Comparison of ENCODE assay signal across 28 cellular contexts in the genomic region with DNA sequence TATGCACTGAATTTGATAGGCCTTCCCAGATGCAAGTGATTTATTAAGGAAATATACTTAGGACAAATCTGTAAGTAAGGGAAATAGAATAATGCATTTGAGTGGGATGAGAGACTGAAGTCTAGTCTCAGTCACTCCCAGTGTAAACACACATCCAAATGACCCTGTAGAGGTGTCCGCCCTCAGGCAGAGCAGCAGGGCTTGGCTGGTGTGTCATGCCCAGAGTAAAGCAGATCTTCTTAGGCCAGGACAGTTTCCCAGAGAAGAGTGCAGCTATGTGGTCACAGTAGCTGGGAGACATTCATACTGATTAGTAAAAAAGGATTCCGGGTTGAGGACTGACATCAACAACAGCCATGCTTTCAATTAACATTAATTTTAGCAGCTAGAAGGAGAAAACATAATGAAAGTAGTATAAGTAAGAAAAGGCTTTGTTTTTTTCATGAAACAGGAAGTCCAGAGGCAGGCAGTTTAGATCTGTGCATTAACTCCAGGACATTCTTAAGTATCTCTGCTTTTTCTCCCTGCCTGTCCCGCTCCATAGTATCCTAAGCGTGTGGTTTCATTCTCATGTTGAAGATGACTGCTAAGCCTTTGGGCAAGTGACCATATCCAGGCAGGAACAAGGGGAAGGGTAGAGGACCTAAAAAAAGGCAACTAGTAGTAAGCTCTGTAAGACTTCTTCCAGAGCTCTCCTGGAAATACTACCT. TPM values are rescaled to one million over a fixed set of nuclear protein-coding genes. Genes with fewer than 3 reads are reported as not detected.
DNase-seq lines count a peak whose midpoint lies in the region; ATAC-seq and TF ChIP-seq lines count a peak whose summit lies in the region.
"Had no signal": no experiment of that assay in that cellular context is flagged by ENCODE, and none has a peak within 500 bp of the region (broad histone marks: within the 10 kb centered on the region; RNA-seq: fewer than 3 reads in every experiment).

No MANE protein-coding gene starts in this region.

- H3K4me1 ChIP-seq in foreskin keratinocyte (no peaks in the 10 kb centered on the region), smooth muscle cell (ENCODE audit: low read depth) (no peaks in the 10 kb centered on the region)
- H3K4me1 ChIP-seq: heart right ventricle, left lung, parathyroid adenoma had no signal

- no peak overlapping the region for H3K4me3 ChIP-seq in smooth muscle cell
- H3K4me3 ChIP-seq: heart right ventricle, left lung, tibial nerve had no signal

- no peaks in the 10 kb centered on the region for H4K20me1 ChIP-seq in smooth muscle cell (ENCODE audit: low read depth)

- no peak overlapping the region for H3K9ac ChIP-seq in smooth muscle cell (ENCODE audit: low read depth)
- H3K9ac ChIP-seq: parathyroid adenoma had no signal

- H3K9me3 ChIP-seq in smooth muscle cell (replicated peaks; ENCODE audit: low read depth), result no peaks in the 10 kb centered on the region
- H3K9me3 ChIP-seq: heart right ventricle, left lung, tibial nerve had no signal

- no peaks in the 10 kb centered on the region for H3K36me3 ChIP-seq in smooth muscle cell (ENCODE audit: low read depth)
- H3K36me3 ChIP-seq: heart right ventricle, left lung, tibial nerve had no signal

- ATAC-seq in foreskin keratinocyte, result peak; percentile 97
- no peak for ATAC-seq in left ventricle myocardium superior
- ATAC-seq: activated CD4-positive, alpha-beta T cell treated with anti-CD3 and anti-CD28 coated beads for 36 hours; activated naive CD8-positive, alpha-beta T cell treated with anti-CD3 and anti-CD28 coated beads, Interleukin-2, amount 50 U/mL, for 24 hours; heart right ventricle; left lung; sciatic nerve had no signal

- CTCF ChIA-PET in RWPE1 (lab: Yijun Ruan, JAX), result interaction anchor here (0.6 kb wide), 1 partner anchor 1657 kb away, joined by 3 read pairs; no protein-coding TSS in a partner anchor

- H3K79me2 ChIP-seq in smooth muscle cell (ENCODE audit: low read depth), result no peaks in the 10 kb centered on the region
- H3K79me2 ChIP-seq: parathyroid adenoma had no signal

- no peak overlapping the region for H3K27ac ChIP-seq in RWPE1
- H3K27ac ChIP-seq in foreskin keratinocyte, result no peak overlapping the region
- H3K27ac ChIP-seq in smooth muscle cell (ENCODE audit: low read depth), result no peak overlapping the region
- H3K27ac ChIP-seq: 22Rv1, heart right ventricle, left lung, parathyroid adenoma, tibial nerve had no signal

- H3K4me2 ChIP-seq in smooth muscle cell, result no peak overlapping the region

- intact Hi-C loops in left ventricle myocardium superior (cut with micrococcal nuclease), result no loop called here

- H3F3A ChIP-seq in smooth muscle cell (ENCODE audit: low read depth), result no peaks in the 10 kb centered on the region

- WGBS in smooth muscle cell (ENCODE audit: low lambda C conversion rate), result 72% methylated on average over 4 of the region's 4 CpGs

- H2AFZ ChIP-seq in smooth muscle cell (ENCODE audit: low read depth), result peak overlapping the region; percentile 82
- H2AFZ ChIP-seq: parathyroid adenoma had no signal

- H3K27me3 ChIP-seq in foreskin keratinocyte (no peaks in the 10 kb centered on the region), smooth muscle cell (ENCODE audit: low read depth) (no peaks in the 10 kb centered on the region)
- H3K27me3 ChIP-seq: heart right ventricle, left lung, tibial nerve had no signal

- TF ChIP-seq CTCF in RWPE1 (conservative IDR thresholded peaks at IDR 0.05; ENCODE audit: low read depth) (no peak), foreskin keratinocyte (conservative IDR thresholded peaks at IDR 0.05) (no peak), smooth muscle cell (IDR thresholded peaks at IDR 0.05; ENCODE audit: borderline replicate concordance, insufficient read depth, poor library complexity, severe bottlenecking) (no peak)

- POLR2A ChIA-PET in RWPE1 (lab: Yijun Ruan, JAX; ENCODE audit: low non-redundant PET), result no interaction called here

- DNase-seq in NCI-H146 (lab: John Stamatoyannopoulos, UW) (peak; percentile 0), NCI-H146 treated with DMSO at 0.1 percent for 48 hours (lab: John Stamatoyannopoulos, UW; ENCODE audit: unreplicated experiment) (no peak), RWPE1 (ENCODE audit: low spot score) (peak; percentile 6), foreskin keratinocyte (peak in 1 of 2 donors; percentile 36), smooth muscle cell (lab: John Stamatoyannopoulos, UW; ENCODE audit: unreplicated experiment) (no peak), NOMO-1 (lab: John Stamatoyannopoulos, UW; ENCODE audit: unreplicated experiment in 2 of 2) (no peak), left ventricle myocardium superior (no peak)
- no peak for DNase-seq in activated CD4-positive, alpha-beta T cell treated with anti-CD3 and anti-CD28 coated beads, Interleukin-2, amount 50 U/mL, for 48 hours
- DNase-seq: activated CD4-positive, alpha-beta T cell treated with anti-CD3 and anti-CD28 coated beads for 36 hours; activated CD8-positive, alpha-beta memory T cell treated with anti-CD3 and anti-CD28 coated beads for 24 hours; activated gamma-delta T cell treated with Interleukin-2 at 50 U/mL for 16 hours; activated naive CD8-positive, alpha-beta T cell treated with anti-CD3 and anti-CD28 coated beads, Interleukin-2, amount 50 U/mL, for 24 hours; activated T-cell treated with anti-CD3 and anti-CD28 coated beads, Interleukin-2, amount 50 U/mL, for 24 hours; CD4-positive, alpha-beta T cell; DMS79 treated with DMSO at 0.1 percent for 48 hours; heart right ventricle; left lung; NCI-H1048; NCI-H2029 treated with DMSO at 0.1 percent for 48 hours; NCI-H345; OCI-M1; Right ventricle myocardium superior had no signal

RNA-seq across cellular contexts. Expression of gene CNTN1, which starts 35.7 kb away (rescaled TPM):
- total RNA-seq in foreskin keratinocyte, result 35.6 and 74.6 TPM in 2 replicates
- polyA plus RNA-seq in foreskin keratinocyte, result 8.0 and 17.4 TPM in 2 replicates
- total RNA-seq in smooth muscle cell, result 0.94 and 1.2 TPM in 2 replicates
- polyA plus RNA-seq in smooth muscle cell, result 0.37 and 0.58 TPM in 2 replicates
- 0.57 TPM for total RNA-seq in left ventricle myocardium superior
- total RNA-seq: activated CD4-positive, alpha-beta T cell treated with anti-CD3 and anti-CD28 coated beads for 36 hours; CD4-positive, alpha-beta T cell; mononuclear cell; T-helper 1 cell treated with Interleukin-12 subunit alpha and Interleukin-12 subunit beta and Interleukin-4 antibody, amounts not matched to agents 30 ng/mL and 1 ng/mL, for 36 hours had no signal

Comparison
In these comparisons a context has a peak if more than half of its experiments do, and no peak if none do; other contexts are left out.
1. DNase-seq: peak in NCI-H146 (single experiment) and RWPE1 (single experiment); none in NCI-H146 treated with DMSO at 0.1 percent for 48 hours (single experiment), smooth muscle cell (single experiment), NOMO-1 (0 of 2), activated CD4-positive, alpha-beta T cell treated with anti-CD3 and anti-CD28 coated beads, Interleukin-2, amount 50 U/mL, for 48 hours (0 of 2) and left ventricle myocardium superior (single experiment).
2. RNA of gene CNTN1, which starts 35.7 kb away (total RNA-seq): 35.6 to 74.6 TPM in foreskin keratinocyte; 0.94 to 1.2 TPM in smooth muscle cell and 0.57 TPM in left ventricle myocardium superior (single experiment); every median in the first group is over 10 times any median in the second.